Comparison of ENCODE assay signal across 11 cellular contexts in the genomic region with DNA sequence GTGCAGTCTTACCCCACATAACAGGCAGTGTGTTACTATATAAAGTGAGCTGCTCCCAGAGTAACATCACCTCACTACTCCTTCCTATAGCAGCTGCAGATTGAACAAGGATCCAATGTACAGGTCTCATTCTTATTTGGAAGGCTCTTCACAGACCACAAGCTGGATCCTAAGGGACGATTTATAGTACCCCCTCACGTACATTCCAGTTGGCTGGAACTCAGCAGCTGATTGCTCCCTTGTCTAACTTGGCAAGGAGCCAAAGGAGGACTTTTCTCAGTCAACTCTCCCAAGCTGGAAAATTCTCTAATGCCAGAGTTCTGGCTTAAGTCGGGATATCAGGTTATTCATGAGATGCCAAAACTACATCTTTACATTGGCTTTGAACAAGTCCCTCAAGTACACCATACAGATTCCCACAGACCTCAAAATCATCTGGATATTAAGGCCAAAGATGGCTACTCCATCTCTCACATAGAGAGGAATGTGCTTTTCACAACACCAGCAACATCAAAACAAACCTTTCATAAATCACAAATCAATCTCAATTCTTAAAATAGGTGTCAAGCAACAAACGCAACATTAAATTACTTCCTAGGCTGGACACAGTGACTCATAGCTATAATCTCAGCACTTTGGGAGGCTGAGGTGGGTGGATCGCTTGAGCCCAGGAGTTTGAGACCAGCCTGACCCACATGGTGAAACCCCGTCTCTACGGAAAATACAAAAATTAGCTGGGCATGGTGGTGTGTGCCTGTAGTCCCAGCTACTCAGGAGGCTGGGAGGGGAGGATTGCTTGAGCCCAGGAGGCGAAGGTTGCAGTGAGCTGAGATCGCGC. TPM values are rescaled to one million over a fixed set of nuclear protein-coding genes. Genes with fewer than 3 reads are reported as not detected.
A peak's percentile ranks its signal among the peaks of the same experiment; 100 is the strongest.
DNase-seq lines count a peak whose midpoint lies in the region; ATAC-seq and TF ChIP-seq lines count a peak whose summit lies in the region.
"Had no signal": no experiment of that assay in that cellular context is flagged by ENCODE, and none has a peak within 500 bp of the region (broad histone marks: within the 10 kb centered on the region; RNA-seq: fewer than 3 reads in every experiment).

No MANE protein-coding gene starts in this region.

- no peak for ATAC-seq in stimulated activated effector memory CD8-positive, alpha-beta T cell treated with anti-CD3 and anti-CD28 coated beads, Interleukin-12 subunit alpha, Interleukin-12 subunit beta, amount 100 ng/mL, for 72 hours
- ATAC-seq in HG02623 (IDR thresholded peaks at IDR 0.05; ENCODE audit: unreplicated experiment) = no peak

- no peaks in the 10 kb centered on the region for H3K9me3 Mint-ChIP-seq in T-helper 1 cell treated with Interleukin-12 subunit alpha and Interleukin-12 subunit beta and Interleukin-4 antibody, amounts not matched to agents 30 μg/mL and 1 μg/mL, for 36 hours
- no peaks in the 10 kb centered on the region for H3K9me3 Mint-ChIP-seq in stimulated activated effector memory CD8-positive, alpha-beta T cell treated with anti-CD3 and anti-CD28 coated beads, Interleukin-12 subunit alpha, Interleukin-12 subunit beta, amount 100 ng/mL, for 72 hours

- H3K4me1 ChIP-seq in Peyer's patch = peaks cover 0 to 22% (median 6%) of the 10 kb centered on the region in 4 donors
- no peaks in the 10 kb centered on the region for H3K4me1 ChIP-seq in esophagus (ENCODE audit: control insufficient read depth in 2 of 2, insufficient read depth in 2 of 2, low read length in 1 of 2)
- H3K4me1 ChIP-seq: parathyroid adenoma had no signal

- H3K27me3 Mint-ChIP-seq in T-helper 1 cell treated with Interleukin-12 subunit alpha and Interleukin-12 subunit beta and Interleukin-4 antibody, amounts not matched to agents 30 μg/mL and 1 μg/mL, for 36 hours (ENCODE audit: low read depth) = no peaks in the 10 kb centered on the region

- 66 to 75% methylated on average over 10 of the region's 10 CpGs for WGBS in esophagus, 2 donors

- H3K27ac Mint-ChIP-seq in T-helper 1 cell treated with Interleukin-12 subunit alpha and Interleukin-12 subunit beta and Interleukin-4 antibody, amounts not matched to agents 30 μg/mL and 1 μg/mL, for 36 hours = peak overlapping the region; percentile 99
- H3K27ac Mint-ChIP-seq in stimulated activated effector memory CD8-positive, alpha-beta T cell treated with anti-CD3 and anti-CD28 coated beads, Interleukin-12 subunit alpha, Interleukin-12 subunit beta, amount 100 ng/mL, for 72 hours = peak overlapping the region; percentile 99

- TF ChIP-seq CTCF in Peyer's patch (IDR thresholded peaks at IDR 0.05) = no peak

- peaks cover 79% of the 10 kb centered on the region for H3K4me1 Mint-ChIP-seq in T-helper 1 cell treated with Interleukin-12 subunit alpha and Interleukin-12 subunit beta and Interleukin-4 antibody, amounts not matched to agents 30 μg/mL and 1 μg/mL, for 36 hours (ENCODE audit: low read depth)
- H3K4me1 Mint-ChIP-seq in stimulated activated effector memory CD8-positive, alpha-beta T cell treated with anti-CD3 and anti-CD28 coated beads, Interleukin-12 subunit alpha, Interleukin-12 subunit beta, amount 100 ng/mL, for 72 hours = peaks cover 74% of the 10 kb centered on the region

- peaks cover 32% of the 10 kb centered on the region for H3K36me3 Mint-ChIP-seq in T-helper 1 cell treated with Interleukin-12 subunit alpha and Interleukin-12 subunit beta and Interleukin-4 antibody, amounts not matched to agents 30 μg/mL and 1 μg/mL, for 36 hours (ENCODE audit: low read depth)
- peaks cover 64% of the 10 kb centered on the region for H3K36me3 Mint-ChIP-seq in stimulated activated effector memory CD8-positive, alpha-beta T cell treated with anti-CD3 and anti-CD28 coated beads, Interleukin-12 subunit alpha, Interleukin-12 subunit beta, amount 100 ng/mL, for 72 hours

- H3K4me3 ChIP-seq in Peyer's patch (no peak overlapping the region), esophagus (ENCODE audit: low read depth in 1 of 2, low read length in 2 of 2) (no peak overlapping the region)
- H3K4me3 ChIP-seq: heart left ventricle had no signal

- H3K27ac ChIP-seq in Peyer's patch (peak overlapping the region; percentile 74 to 81 (median 78)), esophagus (ENCODE audit: low read depth in 2 of 2, low read length in 1 of 2) (peak overlapping the region; percentile 52 to 58)
- H3K27ac ChIP-seq: parathyroid adenoma had no signal

- DNase-seq in T-helper 1 cell (no peak), Peyer's patch (peak in 1 of 3 donors; percentile 39), HUDEP-2 (lab: John Stamatoyannopoulos, UW; ENCODE audit: unreplicated experiment in 76 of 76) (no peak), NCI-H2081 treated with DMSO at 0.1 percent for 48 hours (lab: John Stamatoyannopoulos, UW) (no peak)
- peak in 1 of 2 donors; percentile 57 for DNase-seq in stimulated activated effector memory CD8-positive, alpha-beta T cell treated with anti-CD3 and anti-CD28 coated beads, Interleukin-12 subunit alpha, Interleukin-12 subunit beta, amount 100 ng/mL, for 72 hours (ENCODE audit: low spot score in 2 of 2)
- DNase-seq: heart left ventricle, NCI-H1048 had no signal

- no peaks in the 10 kb centered on the region for H3K27me3 ChIP-seq in Peyer's patch
- no peaks in the 10 kb centered on the region for H3K27me3 ChIP-seq in esophagus (ENCODE audit: control insufficient read depth in 1 of 2, insufficient read depth in 2 of 2, low read length in 2 of 2)
- H3K27me3 ChIP-seq: heart left ventricle had no signal

- no peaks in the 10 kb centered on the region for H3K36me3 ChIP-seq in Peyer's patch
- peaks cover 4% of the 10 kb centered on the region in 2 donors for H3K36me3 ChIP-seq in esophagus (ENCODE audit: control insufficient read depth in 2 of 2, insufficient read depth in 2 of 2, low read length in 1 of 2)

- peak overlapping the region; percentile 79 for H3K4me3 Mint-ChIP-seq in T-helper 1 cell treated with Interleukin-12 subunit alpha and Interleukin-12 subunit beta and Interleukin-4 antibody, amounts not matched to agents 30 μg/mL and 1 μg/mL, for 36 hours
- H3K4me3 Mint-ChIP-seq in stimulated activated effector memory CD8-positive, alpha-beta T cell treated with anti-CD3 and anti-CD28 coated beads, Interleukin-12 subunit alpha, Interleukin-12 subunit beta, amount 100 ng/mL, for 72 hours = peak overlapping the region; percentile 72

- no peak for TF ChIP-seq POLR2A in Peyer's patch (IDR thresholded peaks at IDR 0.05)

- H3K9me3 ChIP-seq in Peyer's patch (no peaks in the 10 kb centered on the region), esophagus (ENCODE audit: control insufficient read depth in 2 of 2, insufficient read depth in 1 of 2, low read depth in 1 of 2, low read length in 1 of 2) (no peaks in the 10 kb centered on the region)
- H3K9me3 ChIP-seq: heart left ventricle had no signal

RNA-seq across cellular contexts. Expression of gene SMG6, which starts 39.3 kb away (rescaled TPM):
- total RNA-seq in Peyer's patch = 100 to 1,000 TPM in 1 of 4 donors, 10 to 100 TPM in 3; 33.3 to 139 (median 67.4) TPM
- 10 to 100 TPM; 14.0 to 16.7 TPM for polyA plus RNA-seq in esophagus

RNA-seq across cellular contexts. Expression of gene SRR, which starts 39.5 kb away (rescaled TPM):
- total RNA-seq in Peyer's patch = 10 to 100 TPM in 1 of 4 donors, 1 to 10 TPM in 3; 2.1 to 27.2 (median 5.5) TPM
- polyA plus RNA-seq in esophagus = 1 to 10 TPM; 2.1 to 4.5 TPM
